In genomic region chr5:5523066-5523505, GRCh38 we compare ENCODE assay signal across 8 cellular contexts.
DNase-seq lines count a peak whose midpoint lies in the region; ATAC-seq and TF ChIP-seq lines count a peak whose summit lies in the region.

No MANE protein-coding gene starts in this region.

- peak; percentile 94 for ATAC-seq in HG02852 (IDR thresholded peaks at IDR 0.05; ENCODE audit: unreplicated experiment)

- DNase-seq in stimulated activated CD4-positive, alpha-beta T cell treated with anti-CD3 and anti-CD28 coated beads, Interleukin-2, amount 100 ng/mL, for 4 hours (ENCODE audit: low read depth) = peak; percentile 16
- DNase-seq in stimulated activated CD4-positive, alpha-beta T cell treated with anti-CD3 and anti-CD28 coated beads, Interleukin-12 subunit alpha, Interleukin-12 subunit beta, amount 100 ng/mL, for 4 hours = no peak
- DNase-seq in OCI-LY7 (ENCODE audit: low spot score) (peak; percentile 8), Ammon's horn (ENCODE audit: low spot score) (no peak), NK-92 (lab: John Stamatoyannopoulos, UW; ENCODE audit: unreplicated experiment) (no peak), AG20443 (ENCODE audit: low spot score) (no peak)

- TF ChIP-seq CTCF in OCI-LY7 (conservative IDR thresholded peaks at IDR 0.05; ENCODE audit: low read length) = no peak

- POLR2A ChIA-PET in OCI-LY7 (lab: Charles Lee) = no interaction called here

- H3K9me3 ChIP-seq in OCI-LY7 (ENCODE audit: low read length) = no peaks in the 10 kb centered on the region
- no peaks in the 10 kb centered on the region; the same call in 1 of the 2 replicates for H3K9me3 ChIP-seq in iPS-20b (ENCODE audit: insufficient read depth, low read depth, low read length)

- H3K79me2 ChIP-seq in OCI-LY7 (ENCODE audit: insufficient read depth, low read depth, low read length) = no peaks in the 10 kb centered on the region

- no peak overlapping the region for H3K27ac ChIP-seq in OCI-LY7 (ENCODE audit: low read depth, low read length, poor library complexity, severe bottlenecking)
- no peak overlapping the region for H3K27ac ChIP-seq in iPS-20b (ENCODE audit: low read length)

- H3K4me2 ChIP-seq in OCI-LY7 (ENCODE audit: low read length) = no peak overlapping the region

- intact Hi-C loops in OCI-LY7 (cut with micrococcal nuclease; ENCODE audit: unreplicated experiment) = no loop called here

- BruUV-seq in OCI-LY7 (replicated peaks; lab: Mats Ljungman, UMichigan) = no TSS peak

- no peak overlapping the region for H2AFZ ChIP-seq in OCI-LY7 (ENCODE audit: low read length)

- no peaks in the 10 kb centered on the region for H3K36me3 ChIP-seq in OCI-LY7 (ENCODE audit: insufficient read depth, low read length)
- no peaks in the 10 kb centered on the region for H3K36me3 ChIP-seq in iPS-20b (ENCODE audit: insufficient read depth, low read depth, low read length)

- H3K4me1 ChIP-seq in OCI-LY7 (ENCODE audit: insufficient read depth, low read length, poor library complexity, severe bottlenecking) (no peaks in the 10 kb centered on the region), iPS-20b (ENCODE audit: insufficient read depth, low read length) (peaks cover 22% of the 10 kb centered on the region; the same call in 1 of the 2 replicates)

- no peak overlapping the region for H3K9ac ChIP-seq in iPS-20b (ENCODE audit: low read depth, low read length)

- no peak overlapping the region for H3K4me3 ChIP-seq in OCI-LY7 (ENCODE audit: low read depth, low read length, poor library complexity, severe bottlenecking)
- 0 out of 2 replicates have a peak overlapping the region, but pooled peaks have one; percentile 41 for H3K4me3 ChIP-seq in iPS-20b (ENCODE audit: low read length)

- no peaks in the 10 kb centered on the region for H3K27me3 ChIP-seq in iPS-20b (ENCODE audit: insufficient read depth, low read length)

- no peaks in the 10 kb centered on the region for H4K20me1 ChIP-seq in OCI-LY7 (ENCODE audit: insufficient read depth, low read length)

- CTCF ChIA-PET in OCI-LY7 (lab: Charles Lee; ENCODE audit: unreplicated experiment) = no interaction called here

- no peaks in the 10 kb centered on the region for H3K9me2 ChIP-seq in OCI-LY7 (ENCODE audit: insufficient read depth, low read length)

Comparison
In these comparisons a context has a peak if more than half of its experiments do, and no peak if none do; other contexts are left out.
1. DNase-seq: peak in stimulated activated CD4-positive, alpha-beta T cell treated with anti-CD3 and anti-CD28 coated beads, Interleukin-2, amount 100 ng/mL, for 4 hours (single experiment) and OCI-LY7 (single experiment); none in stimulated activated CD4-positive, alpha-beta T cell treated with anti-CD3 and anti-CD28 coated beads, Interleukin-12 subunit alpha, Interleukin-12 subunit beta, amount 100 ng/mL, for 4 hours (single experiment), Ammon's horn (single experiment), NK-92 (single experiment) and AG20443 (single experiment).